Comparison of ENCODE assay signal across 10 cellular contexts in genomic region chr6:52499026-52499425, GRCh38.
DNase-seq lines count a peak whose midpoint lies in the region; ATAC-seq and TF ChIP-seq lines count a peak whose summit lies in the region.
"Had no signal": no experiment of that assay in that cellular context is flagged by ENCODE, and none has a peak within 500 bp of the region (broad histone marks: within the 10 kb centered on the region; RNA-seq: fewer than 3 reads in every experiment).

No MANE protein-coding gene starts in this region.

- no peak overlapping the region for H3K4me3 Mint-ChIP-seq in nephron
- H3K4me3 Mint-ChIP-seq: natural killer cell treated with Interleukin-12 subunit alpha and Interleukin-12 subunit beta and Interleukin-15 and Interleukin-18, amount 100 ng/mL, for 72 hours had no signal

- no peak overlapping the region for H3K9ac ChIP-seq in IMR-90 (ENCODE audit: low read depth, low read length)

- ATAC-seq in IMR-90 (ENCODE audit: low read depth) (peak; percentile 50), GM19035 (IDR thresholded peaks at IDR 0.05; ENCODE audit: unreplicated experiment) (no peak)

- WGBS in IMR-90 (ENCODE audit: extremely low coverage in 2 of 2, insufficient read length in 1 of 2), 2 experiments, result no CpG with 5 or more reads among the region's 1 CpG

- peak overlapping the region; percentile 78 for H2AK5ac ChIP-seq in IMR-90 (ENCODE audit: low read depth, low read length)

- H4K8ac ChIP-seq in IMR-90 (ENCODE audit: low read depth in 2 of 2, low read length in 2 of 2), result peak overlapping the region in 1 of 2 experiments; percentile 82; a peak in 2 of 4 replicates

- no peaks in the 10 kb centered on the region for H4K20me1 ChIP-seq in IMR-90 (ENCODE audit: insufficient read depth, low read length)

- peak overlapping the region; percentile 58; the same call in 1 of the 3 replicates for H2BK15ac ChIP-seq in IMR-90 (ENCODE audit: low read depth, low read length)

- H3K9me3 ChIP-seq in IMR-90 (ENCODE audit: control insufficient read depth, insufficient read depth, low read length), result 0 out of 2 replicates have a peak, but pooled peaks cover 2% of the 10 kb centered on the region
- H3K9me3 ChIP-seq: BE2C had no signal

- no peak overlapping the region for H2AFZ ChIP-seq in IMR-90 (replicated peaks; ENCODE audit: low read length, poor library complexity)

- peaks cover 42% of the 10 kb centered on the region for H3K9me1 ChIP-seq in IMR-90 (ENCODE audit: insufficient read depth, low read length)

- H3K56ac ChIP-seq in IMR-90 (ENCODE audit: extremely low read depth, insufficient read depth, low read length), result peak overlapping the region; percentile 39; the same call in 1 of the 2 replicates

- H4K91ac ChIP-seq in IMR-90 (ENCODE audit: insufficient read depth, low read depth, low read length), result peak overlapping the region; percentile 72

- peak overlapping the region; percentile 85 for H3K4ac ChIP-seq in IMR-90 (ENCODE audit: low read depth, low read length)

- H3K27ac Mint-ChIP-seq in nephron, result peak overlapping the region in 2 of 3 experiments; percentile 22 to 24
- H3K27ac Mint-ChIP-seq: natural killer cell treated with Interleukin-12 subunit alpha and Interleukin-12 subunit beta and Interleukin-15 and Interleukin-18, amount 100 ng/mL, for 72 hours had no signal

- TF ChIP-seq CTCF in IMR-90 (conservative IDR thresholded peaks at IDR 0.05; ENCODE audit: low read depth, low read length) (no peak), nephron (IDR thresholded peaks at IDR 0.05; ENCODE audit: unreplicated experiment in 3 of 3) (no peak)

- H3K9me3 Mint-ChIP-seq in nephron, result no peaks in the 10 kb centered on the region
- H3K9me3 Mint-ChIP-seq: natural killer cell treated with Interleukin-12 subunit alpha and Interleukin-12 subunit beta and Interleukin-15 and Interleukin-18, amount 100 ng/mL, for 72 hours had no signal

- intact Hi-C loops in IMR-90 (cut with micrococcal nuclease), result loop anchor here (5.0 to 10.0 kb wide), 2 partner anchors 77 to 1304 kb away; partner anchors contain the start of gene EFHC1

- H2AK9ac ChIP-seq in IMR-90 (replicated peaks; ENCODE audit: low read depth, low read length, poor library complexity), result peak overlapping the region; percentile 89

- H3K79me1 ChIP-seq in IMR-90 (ENCODE audit: low read depth in 1 of 2, low read length in 2 of 2), result peaks cover 12 to 70% of the 10 kb centered on the region in 2 experiments

- DNase-seq in AG08395 (ENCODE audit: low spot score) (peak; percentile 46), IMR-90 (peak; percentile 76), cerebellar cortex (ENCODE audit: low spot score) (peak; percentile 36), SK-N-DZ (ENCODE audit: low spot score) (no peak), CD1c-positive myeloid dendritic cell (ENCODE audit: extremely low spot score) (no peak), DMS53 treated with DMSO at 0.1 percent for 48 hours (lab: John Stamatoyannopoulos, UW; ENCODE audit: unreplicated experiment) (no peak)
- DNase-seq: BE2C had no signal

- H3K4me3 ChIP-seq in IMR-90 (ENCODE audit: insufficient read depth, low read depth, low read length), result no peak overlapping the region

- H2BK20ac ChIP-seq in IMR-90 (ENCODE audit: low read depth, low read length), result peak overlapping the region; percentile 81; the same call in 1 of the 2 replicates

- H3K4me1 ChIP-seq in IMR-90 (ENCODE audit: control insufficient read depth, insufficient read depth, low read length), result peaks cover 23% of the 10 kb centered on the region

- H3K36me3 ChIP-seq in IMR-90 (ENCODE audit: control insufficient read depth, insufficient read depth, low read length), result peaks cover 42% of the 10 kb centered on the region
- H3K36me3 ChIP-seq: BE2C had no signal

- H3K14ac ChIP-seq in IMR-90 (replicated peaks; ENCODE audit: low read depth, low read length), result peak overlapping the region; percentile 91

- H3K27ac ChIP-seq in IMR-90 (ENCODE audit: insufficient read depth, low read length), result peak overlapping the region; percentile 64; the same call in 1 of the 2 replicates

- dilution Hi-C loops in IMR-90 (cut with HindIII; ENCODE audit: low sequenced_read_pairs, unreplicated experiment), result no loop called here

- no peak for TF ChIP-seq POLR2A in IMR-90 (IDR thresholded peaks at IDR 0.05; ENCODE audit: low read depth, low read length)

- H4K5ac ChIP-seq in IMR-90 (ENCODE audit: low read depth, low read length), result peak overlapping the region; percentile 36; the same call in 1 of the 2 replicates

- H3K27me3 ChIP-seq in IMR-90 (ENCODE audit: control insufficient read depth, insufficient read depth, low read length), result no peaks in the 10 kb centered on the region
- H3K27me3 ChIP-seq: BE2C had no signal

- peak overlapping the region; percentile 78 for H2BK120ac ChIP-seq in IMR-90 (ENCODE audit: low read depth, low read length)

- in situ Hi-C loops in IMR-90 (cut with MboI; ENCODE audit: low sequenced_read_pairs), result no loop called here

- no TSS peak for BruUV-seq in IMR-90 (replicated peaks; lab: Mats Ljungman, UMichigan)

- CTCF ChIA-PET in IMR-90 (lab: Yijun Ruan, JAX), result interaction anchor here (0.8 to 0.9 kb wide), 2 partner anchors 11 to 92 kb away, joined by 3 read pairs; no protein-coding TSS in a partner anchor

- POLR2A ChIA-PET in IMR-90 (lab: Charles Lee; ENCODE audit: unreplicated experiment), result interaction anchor here (0.7 to 1.2 kb wide), 2 partner anchors 79 to 97 kb away, joined by 3 read pairs; partner anchors contain the start of gene EFHC1

- TF ChIP-seq RAD21 in IMR-90 (IDR thresholded peaks at IDR 0.05; ENCODE audit: low read length), result no peak

- H3K4me2 ChIP-seq in IMR-90 (ENCODE audit: low read depth, low read length), result 0 out of 2 replicates have a peak overlapping the region, but pooled peaks have one; percentile 9

- peak overlapping the region; percentile 34 for H3K18ac ChIP-seq in IMR-90 (ENCODE audit: low read depth, low read length)

- H3K27me3 Mint-ChIP-seq in nephron (ENCODE audit: low read depth), result no peaks in the 10 kb centered on the region
- H3K27me3 Mint-ChIP-seq: natural killer cell treated with Interleukin-12 subunit alpha and Interleukin-12 subunit beta and Interleukin-15 and Interleukin-18, amount 100 ng/mL, for 72 hours had no signal

- H3K4me1 Mint-ChIP-seq in nephron, result peaks cover 23% of the 10 kb centered on the region

- peak overlapping the region; percentile 86 for H2BK5ac ChIP-seq in IMR-90 (ENCODE audit: low read depth, low read length, poor library complexity, severe bottlenecking)

- peaks cover 31% of the 10 kb centered on the region for H3K36me3 Mint-ChIP-seq in nephron (ENCODE audit: low read depth)

- peak overlapping the region; percentile 69; the same call in 1 of the 2 replicates for H3K23ac ChIP-seq in IMR-90 (ENCODE audit: low read depth, low read length)

TF ChIP-seq in IMR-90, 13 proteins besides CTCF, POLR2A, EP300 and RAD21:
- TF ChIP-seq RCOR1 (IDR thresholded peaks at IDR 0.05; ENCODE audit: insufficient replicate concordance, low read length), result no peak
- no peak for TF ChIP-seq BHLHE40 (IDR thresholded peaks at IDR 0.05; ENCODE audit: low read depth, low read length)
- TF ChIP-seq SMC3 (IDR thresholded peaks at IDR 0.05; ENCODE audit: low read depth, low read length), result no peak
- no peak for TF ChIP-seq RFX5 (IDR thresholded peaks at IDR 0.05; ENCODE audit: low read depth, low read length)
- no peak for TF ChIP-seq MXI1 (IDR thresholded peaks at IDR 0.05; ENCODE audit: borderline replicate concordance, low read depth, low read length)
- TF ChIP-seq ELK1 (IDR thresholded peaks at IDR 0.05; ENCODE audit: borderline replicate concordance, low read depth, low read length), result no peak
- no peak for TF ChIP-seq MAZ (IDR thresholded peaks at IDR 0.05; ENCODE audit: borderline replicate concordance, low read depth, low read length)
- TF ChIP-seq CHD1 (IDR thresholded peaks at IDR 0.05; ENCODE audit: low read depth, low read length), result no peak
- TF ChIP-seq FOS (IDR thresholded peaks at IDR 0.05; ENCODE audit: low read depth, low read length), result no peak
- no peak for TF ChIP-seq USF2 (IDR thresholded peaks at IDR 0.05; ENCODE audit: low read depth, low read length)
- TF ChIP-seq NFE2L2 (IDR thresholded peaks at IDR 0.05; ENCODE audit: low read depth, low read length), result no peak
- TF ChIP-seq MAFK (IDR thresholded peaks at IDR 0.05; ENCODE audit: low read depth, low read length), result no peak
- TF ChIP-seq CEBPB (IDR thresholded peaks at IDR 0.05; ENCODE audit: low read depth, low read length), result no peak

Comparison
In these comparisons a context has a peak if more than half of its experiments do, and no peak if none do; other contexts are left out.
1. DNase-seq: peak in AG08395 (single experiment), IMR-90 (single experiment) and cerebellar cortex (single experiment); none in SK-N-DZ (single experiment), CD1c-positive myeloid dendritic cell (single experiment) and DMS53 treated with DMSO at 0.1 percent for 48 hours (single experiment).